8 cellular contexts compared by ENCODE assay signal in the genomic region with DNA sequence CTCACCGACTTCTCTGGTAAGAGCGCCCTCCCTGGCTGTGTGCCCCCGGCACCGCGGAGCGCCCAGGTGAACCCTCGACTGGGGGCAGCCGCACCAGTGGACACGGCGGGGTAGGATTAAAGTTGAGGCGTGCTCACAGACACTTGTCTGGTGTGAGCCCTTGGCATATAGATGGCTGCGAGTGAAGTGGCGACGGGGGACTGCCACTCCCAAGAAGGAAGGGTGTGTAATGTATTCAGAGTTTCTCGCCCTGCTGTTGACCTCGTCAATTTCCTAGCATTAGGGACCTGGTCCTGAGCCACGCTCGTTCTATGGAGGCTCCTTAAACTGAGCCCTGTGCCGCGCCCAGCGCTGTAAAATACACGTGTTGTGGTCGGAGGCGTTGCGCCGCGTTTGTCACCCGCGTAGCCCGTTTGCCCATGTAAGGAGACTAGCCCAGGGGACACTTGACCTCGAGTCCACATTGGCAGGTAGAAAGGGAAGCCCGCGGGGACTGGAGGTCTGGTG. TPM values are rescaled to one million over a fixed set of nuclear protein-coding genes. Genes with fewer than 3 reads are reported as not detected.
DNase-seq lines count a peak whose midpoint lies in the region; ATAC-seq and TF ChIP-seq lines count a peak whose summit lies in the region.

No MANE protein-coding gene starts in this region.

- H3K9me3 ChIP-seq in SK-N-MC (ENCODE audit: low read depth, low read length) (no peaks in the 10 kb centered on the region), endocrine pancreas (ENCODE audit: control insufficient read depth, low read length) (no peaks in the 10 kb centered on the region), muscle layer of colon (ENCODE audit: low read length) (no peaks in the 10 kb centered on the region), vagina (no peaks in the 10 kb centered on the region)

- peak overlapping the region; percentile 78 for H3K4me3 ChIP-seq in SK-N-MC
- peak overlapping the region; percentile 38 for H3K4me3 ChIP-seq in endocrine pancreas (ENCODE audit: control insufficient read depth, insufficient read depth, low read length)
- H3K4me3 ChIP-seq in muscle layer of colon (ENCODE audit: low read depth in 1 of 2, low read length in 2 of 2), result peak overlapping the region; percentile 84 to 86
- peak overlapping the region; percentile 67 to 83 for H3K4me3 ChIP-seq in vagina

- ATAC-seq in GM19397 (IDR thresholded peaks at IDR 0.05; ENCODE audit: unreplicated experiment), result no peak

- H3K9ac ChIP-seq in SK-N-MC (ENCODE audit: insufficient read length) (no peak overlapping the region), endocrine pancreas (ENCODE audit: control insufficient read depth, insufficient read depth, low read length) (peak overlapping the region; percentile 74), muscle layer of colon (ENCODE audit: low read length) (peak overlapping the region; percentile 87)

- in situ Hi-C loops in GM13977 (cut with MboI; ENCODE audit: low pct_unique_long_range_greater_than_20kb, low sequenced_read_pairs, unreplicated experiment), result loop anchor here (25.0 kb wide), 1 partner anchor 174 kb away; a partner anchor contains a TSS

- DNase-seq in DMS53 treated with DMSO at 0.1 percent for 48 hours (lab: John Stamatoyannopoulos, UW; ENCODE audit: unreplicated experiment), result peak; percentile 5
- DNase-seq in SK-N-MC (ENCODE audit: low read depth, low spot score), result no peak
- DNase-seq in vagina (ENCODE audit: extremely low spot score in 2 of 2), result no peak
- DNase-seq in GM13977 (ENCODE audit: low spot score), result no peak
- no peak for DNase-seq in effector CD4-positive, alpha-beta T cell

- H3K27me3 ChIP-seq in endocrine pancreas (ENCODE audit: control insufficient read depth, insufficient read depth, low read length), result no peaks in the 10 kb centered on the region
- H3K27me3 ChIP-seq in muscle layer of colon (ENCODE audit: control insufficient read depth in 1 of 2, insufficient read depth in 2 of 2, low read length in 2 of 2), result no peaks in the 10 kb centered on the region
- H3K27me3 ChIP-seq in vagina, result no peaks in the 10 kb centered on the region

- no peak for TF ChIP-seq POLR2A in vagina (IDR thresholded peaks at IDR 0.05)

- H3K27ac ChIP-seq in SK-N-MC (no peak overlapping the region), muscle layer of colon (ENCODE audit: low read depth, low read length) (peak overlapping the region; percentile 99), vagina (peak overlapping the region; percentile 99)

- intact Hi-C loops in vagina (cut with DNase I), result loop anchor here (5.0 kb wide), 2 partner anchors 109 to 154 kb away; no protein-coding TSS in a partner anchor

- H3K4me1 ChIP-seq in endocrine pancreas (ENCODE audit: control insufficient read depth, insufficient read depth, low read length) (no peaks in the 10 kb centered on the region), muscle layer of colon (ENCODE audit: insufficient read depth, low read length) (peaks cover 34% of the 10 kb centered on the region), vagina (peaks cover 58% of the 10 kb centered on the region)

- H3K36me3 ChIP-seq in SK-N-MC (ENCODE audit: insufficient read depth, low read length), result no peaks in the 10 kb centered on the region
- no peaks in the 10 kb centered on the region for H3K36me3 ChIP-seq in endocrine pancreas (ENCODE audit: control insufficient read depth, insufficient read depth, low read length)
- peaks cover 6% of the 10 kb centered on the region for H3K36me3 ChIP-seq in muscle layer of colon (ENCODE audit: insufficient read depth, low read length)
- no peaks in the 10 kb centered on the region for H3K36me3 ChIP-seq in vagina

- TF ChIP-seq CTCF in vagina (IDR thresholded peaks at IDR 0.05) (no peak), GM13977 (IDR thresholded peaks at IDR 0.05; ENCODE audit: extremely low read depth, insufficient read depth, missing control alignments) (no peak)

RNA-seq across cellular contexts. Expression of a gene that starts 0.5 kb away (rescaled TPM):
- 66.5 TPM for total RNA-seq in vagina

RNA-seq across cellular contexts. Expression of a gene that starts 20.2 kb away (rescaled TPM):
- total RNA-seq in vagina, result 23.8 TPM
